8 cellular contexts compared by ENCODE assay signal in the genomic region with DNA sequence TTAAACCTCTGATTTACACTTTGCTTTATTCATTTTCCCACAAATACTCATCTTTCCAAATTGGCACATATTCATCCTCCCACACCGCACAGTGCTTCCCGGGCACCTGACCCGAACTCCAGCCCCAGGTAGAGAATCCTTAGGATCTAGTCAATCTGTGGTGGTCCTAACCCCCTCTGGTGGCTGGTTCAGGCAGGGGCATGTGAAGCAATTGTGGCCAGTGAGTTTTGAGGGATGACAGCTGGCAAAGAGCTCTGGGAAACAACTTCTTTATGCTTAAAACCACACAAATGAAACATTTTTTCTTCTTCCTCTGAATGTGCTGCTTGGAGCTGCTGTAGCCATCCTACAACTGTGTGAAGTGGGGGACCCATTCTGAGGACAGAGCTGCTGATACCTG. TPM values are rescaled to one million over a fixed set of nuclear protein-coding genes. Genes with fewer than 3 reads are reported as not detected.
DNase-seq lines count a peak whose midpoint lies in the region; ATAC-seq, FAIRE-seq and TF ChIP-seq lines count a peak whose summit lies in the region.

No MANE protein-coding gene starts in this region.

- H3K9ac ChIP-seq in neural progenitor cell, result no peak overlapping the region

- H3K79me2 ChIP-seq in neural progenitor cell (ENCODE audit: low read depth), result peaks cover 41% of the 10 kb centered on the region

- no peaks in the 10 kb centered on the region for H3K9me3 Mint-ChIP-seq in neural progenitor cell

- no peaks in the 10 kb centered on the region for H3K36me3 ChIP-seq in bronchial epithelial cell (ENCODE audit: control insufficient read depth, insufficient read depth, low read length)
- H3K36me3 ChIP-seq in neural progenitor cell, result no peaks in the 10 kb centered on the region

- H3K27me3 ChIP-seq in bronchial epithelial cell (ENCODE audit: control insufficient read depth, insufficient read depth, low read length) (no peaks in the 10 kb centered on the region), neural progenitor cell (no peaks in the 10 kb centered on the region)

- no peak for FAIRE-seq in bronchial epithelial cell (lab: Jason Lieb, UNC)
- FAIRE-seq in urothelium cell line (lab: Jason Lieb, UNC), result no peak

- no peaks in the 10 kb centered on the region for H3K27me3 Mint-ChIP-seq in neural progenitor cell (ENCODE audit: insufficient read depth, low read depth)

- DNase-seq in GM10266 (ENCODE audit: extremely low spot score), result no peak
- DNase-seq in bronchial epithelial cell (ENCODE audit: low read depth), result no peak
- DNase-seq in neural progenitor cell (ENCODE audit: low spot score), result peak; percentile 64
- DNase-seq in A172 (ENCODE audit: low spot score), result no peak
- no peak for DNase-seq in urothelium cell line (ENCODE audit: low spot score)
- no peak for DNase-seq in RKO (ENCODE audit: low spot score)

- H3F3A ChIP-seq in neural progenitor cell (ENCODE audit: low read depth), result peaks cover 1% of the 10 kb centered on the region

- H3K27ac ChIP-seq in neural progenitor cell, result no peak overlapping the region

- no peak overlapping the region for H3K4me3 Mint-ChIP-seq in neural progenitor cell

- H3K4me1 Mint-ChIP-seq in neural progenitor cell, result peaks cover 9% of the 10 kb centered on the region

- TF ChIP-seq CTCF in GM10266 (IDR thresholded peaks at IDR 0.05; ENCODE audit: control insufficient read depth, insufficient read depth, low read depth, missing control alignments) (peak; percentile 73), LNCAP (IDR thresholded peaks at IDR 0.05) (peak; percentile 28; the same call in 1 of the 2 replicates), bronchial epithelial cell (IDR thresholded peaks at IDR 0.05; ENCODE audit: insufficient read depth, low read length, severe bottlenecking) (peak; percentile 19), neural progenitor cell (IDR thresholded peaks at IDR 0.05) (peak; percentile 85)

- H3K9me3 ChIP-seq in neural progenitor cell (ENCODE audit: low read depth), result no peaks in the 10 kb centered on the region

- H3K4me2 ChIP-seq in neural progenitor cell, result no peak overlapping the region

- no peak overlapping the region for H3K27ac Mint-ChIP-seq in neural progenitor cell

- peaks cover 10% of the 10 kb centered on the region for H3K36me3 Mint-ChIP-seq in neural progenitor cell

- no peak for ATAC-seq in esophagus mucosa

- peaks cover 6% of the 10 kb centered on the region for H3K4me1 ChIP-seq in neural progenitor cell

- H4K20me1 ChIP-seq in neural progenitor cell (ENCODE audit: low read depth), result peaks cover 54% of the 10 kb centered on the region

- H3K4me3 ChIP-seq in bronchial epithelial cell (ENCODE audit: low read depth, low read length), result no peak overlapping the region
- H3K4me3 ChIP-seq in neural progenitor cell, result no peak overlapping the region

- H2AFZ ChIP-seq in neural progenitor cell (replicated peaks), result no peak overlapping the region

RNA-seq across cellular contexts. Expression of a gene that starts 54.7 kb away (rescaled TPM):
- total RNA-seq in bronchial epithelial cell (35.3 and 42.1 TPM in 2 replicates), neural progenitor cell (ENCODE audit: low replicate concordance) (137 and 185 TPM in 2 replicates), esophagus mucosa (33.1 TPM)
- 57.3 and 74.4 TPM in 2 replicates for total RNA-seq in A172 (2014; rRNA removed; shearing (Covaris generic))

Comparison
In these comparisons a context has a peak if more than half of its experiments do, and no peak if none do; other contexts are left out.
1. CTCF ChIP-seq: peak in every context shown above with its lines; median percentile 85 in neural progenitor cell; 73 in GM10266; 28 in LNCAP; 19 in bronchial epithelial cell.